Comparison of ENCODE assay signal across 1 cellular context in genomic region chr2:43005211-43005974, GRCh38.
TF ChIP-seq lines count a peak whose summit lies in the region.

No MANE protein-coding gene starts in this region.

TF ChIP-seq in HepG2, 621 proteins besides CTCF, POLR2A, EP300 and RAD21 (continued from another document and continues in another):
- no peak for TF ChIP-seq TFE3 (CRISPR knock-in tag; IDR thresholded peaks at IDR 0.05)
- TF ChIP-seq ZNF646 (CRISPR knock-in tag; IDR thresholded peaks at IDR 0.05): no peak; the same call in 1 of the 2 replicates
- 0 out of 2 replicates have a peak, but pooled peaks have one; percentile 8 for TF ChIP-seq ZNF891 (CRISPR knock-in tag; IDR thresholded peaks at IDR 0.05)
- TF ChIP-seq MZF1 (CRISPR knock-in tag; IDR thresholded peaks at IDR 0.05; ENCODE audit: borderline replicate concordance): no peak
- TF ChIP-seq ZNF256 (CRISPR knock-in tag; conservative IDR thresholded peaks at IDR 0.05): 0 out of 2 replicates have a peak, but pooled peaks have one; percentile 50
- no peak; the same call in 1 of the 2 replicates for TF ChIP-seq ZNF629 (CRISPR knock-in tag; conservative IDR thresholded peaks at IDR 0.05)
- no peak for TF ChIP-seq TERF1 (CRISPR knock-in tag; IDR thresholded peaks at IDR 0.05)
- no peak for TF ChIP-seq NR2F1 (CRISPR knock-in tag; IDR thresholded peaks at IDR 0.05)
- TF ChIP-seq THAP9 (CRISPR knock-in tag; IDR thresholded peaks at IDR 0.05; ENCODE audit: borderline replicate concordance): 0 out of 2 replicates have a peak, but pooled peaks have one; percentile 2
- TF ChIP-seq ZNF180 (CRISPR knock-in tag; IDR thresholded peaks at IDR 0.05; ENCODE audit: borderline replicate concordance, low read depth): no peak
- TF ChIP-seq GZF1 (CRISPR knock-in tag; IDR thresholded peaks at IDR 0.05): no peak
- TF ChIP-seq ZNF574 (CRISPR knock-in tag; IDR thresholded peaks at IDR 0.05): peak; percentile 81
- no peak; the same call in 1 of the 2 replicates for TF ChIP-seq ZNF564 (CRISPR knock-in tag; IDR thresholded peaks at IDR 0.05)
- TF ChIP-seq NR3C1 (CRISPR knock-in tag; IDR thresholded peaks at IDR 0.05): no peak
- TF ChIP-seq SATB2 (CRISPR knock-in tag; IDR thresholded peaks at IDR 0.05): 0 out of 2 replicates have a peak, but pooled peaks have one; percentile 46
- TF ChIP-seq ZMYM3 (CRISPR knock-in tag; IDR thresholded peaks at IDR 0.05): peak; percentile 57; the same call in 1 of the 2 replicates
- TF ChIP-seq NONO (IDR thresholded peaks at IDR 0.05): no peak
- TF ChIP-seq NONO (CRISPR knock-in tag; conservative IDR thresholded peaks at IDR 0.05): peak; percentile 81
- no peak for TF ChIP-seq ZBTB14 (CRISPR knock-in tag; IDR thresholded peaks at IDR 0.05)
- TF ChIP-seq IRF9 (CRISPR knock-in tag; IDR thresholded peaks at IDR 0.05; ENCODE audit: borderline replicate concordance): peak; percentile 83; the same call in 1 of the 2 replicates
- TF ChIP-seq SNAI1 (CRISPR knock-in tag; IDR thresholded peaks at IDR 0.05; ENCODE audit: borderline replicate concordance): peak; percentile 75; the same call in 1 of the 2 replicates
- TF ChIP-seq ZNF260 (CRISPR knock-in tag; IDR thresholded peaks at IDR 0.05; ENCODE audit: borderline replicate concordance, low read depth): no peak
- no peak for TF ChIP-seq ZNF576 (CRISPR knock-in tag; IDR thresholded peaks at IDR 0.05)
- TF ChIP-seq ZNF281 (CRISPR knock-in tag; IDR thresholded peaks at IDR 0.05; ENCODE audit: borderline replicate concordance): peak; percentile 95
- no peak for TF ChIP-seq STAT6 (CRISPR knock-in tag; IDR thresholded peaks at IDR 0.05; ENCODE audit: borderline replicate concordance)
- peak; percentile 57; the same call in 1 of the 2 replicates for TF ChIP-seq ZNF3 (CRISPR knock-in tag; IDR thresholded peaks at IDR 0.05)
- TF ChIP-seq HES4 (CRISPR knock-in tag; IDR thresholded peaks at IDR 0.05; ENCODE audit: borderline replicate concordance): no peak
- no peak for TF ChIP-seq ARNT (IDR thresholded peaks at IDR 0.05)
- no peak for TF ChIP-seq SMAD1 (CRISPR knock-in tag; IDR thresholded peaks at IDR 0.05; ENCODE audit: borderline replicate concordance, low read depth)
- 0 out of 2 replicates have a peak, but pooled peaks have one; percentile 13 for TF ChIP-seq LCORL (IDR thresholded peaks at IDR 0.05)
- peak; percentile 87; the same call in 1 of the 2 replicates for TF ChIP-seq LCORL (CRISPR knock-in tag; IDR thresholded peaks at IDR 0.05)
